Comparison of ENCODE assay signal across 8 cellular contexts in the genomic region with DNA sequence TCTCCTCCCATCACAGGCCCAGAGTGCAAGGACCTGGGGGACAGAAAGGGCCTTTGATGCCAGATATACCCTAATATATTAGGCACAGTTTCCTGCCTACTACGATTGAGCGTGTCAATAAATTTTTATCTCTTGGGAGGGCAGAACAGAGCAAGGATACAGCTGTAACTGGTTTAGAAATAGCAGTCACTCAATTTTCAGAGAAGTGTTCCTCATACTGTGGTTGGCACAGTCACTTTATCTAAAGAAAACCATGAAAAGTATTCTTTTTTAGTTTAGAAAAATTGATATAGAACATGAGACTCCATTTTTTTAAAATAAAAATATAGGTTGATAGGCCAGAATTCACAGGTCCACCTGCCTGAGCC. TPM values are rescaled to one million over a fixed set of nuclear protein-coding genes. Genes with fewer than 3 reads are reported as not detected.
DNase-seq lines count a peak whose midpoint lies in the region; ATAC-seq, FAIRE-seq and TF ChIP-seq lines count a peak whose summit lies in the region.

No MANE protein-coding gene starts in this region.

- H3K27ac ChIP-seq in keratinocyte (ENCODE audit: control insufficient read depth, insufficient read depth, low read length) = no peak overlapping the region
- peak overlapping the region; percentile 75 to 85 (median 80) for H3K27ac ChIP-seq in transverse colon
- peak overlapping the region in 2 of 4 donors; percentile 55 to 74 for H3K27ac ChIP-seq in body of pancreas

- H3K27ac Mint-ChIP-seq in activated naive CD4-positive, alpha-beta T cell treated with anti-CD3 and anti-CD28 coated beads, Interleukin-2, amount 50 U/mL, for 24 hours = no peak overlapping the region
- peak overlapping the region; percentile 65 for H3K27ac Mint-ChIP-seq in T-helper 17 cell

- TF ChIP-seq EP300 in transverse colon (IDR thresholded peaks at IDR 0.05; ENCODE audit: low read depth) = no peak

- no peaks in the 10 kb centered on the region for H3K27me3 ChIP-seq in keratinocyte (ENCODE audit: control insufficient read depth, extremely low read depth, insufficient read depth, low read length)
- no peaks in the 10 kb centered on the region for H3K27me3 ChIP-seq in transverse colon
- no peaks in the 10 kb centered on the region for H3K27me3 ChIP-seq in body of pancreas

- no peak for TF ChIP-seq POLR2A in transverse colon (IDR thresholded peaks at IDR 0.05)
- no peak for TF ChIP-seq POLR2A in body of pancreas (IDR thresholded peaks at IDR 0.05)

- dilution Hi-C loops in keratinocyte (cut with MboI; ENCODE audit: extremely low pct_ligation_motif_present, low sequenced_read_pairs) = no loop called here

- H4K20me1 ChIP-seq in keratinocyte (ENCODE audit: control insufficient read depth, extremely low read depth, insufficient read depth, low read length) = no peaks in the 10 kb centered on the region

- peaks cover 6% of the 10 kb centered on the region for H3K9me3 Mint-ChIP-seq in activated naive CD4-positive, alpha-beta T cell treated with anti-CD3 and anti-CD28 coated beads, Interleukin-2, amount 50 U/mL, for 24 hours

- no peaks in the 10 kb centered on the region for H3K27me3 Mint-ChIP-seq in activated naive CD4-positive, alpha-beta T cell treated with anti-CD3 and anti-CD28 coated beads, Interleukin-2, amount 50 U/mL, for 24 hours
- H3K27me3 Mint-ChIP-seq in T-helper 17 cell = no peaks in the 10 kb centered on the region

- H3K9me3 ChIP-seq in T-helper 17 cell (ENCODE audit: control insufficient read depth, low read length, poor library complexity, severe bottlenecking) (no peaks in the 10 kb centered on the region), keratinocyte (ENCODE audit: control insufficient read depth, low read depth, low read length) (no peaks in the 10 kb centered on the region), transverse colon (peaks cover 17 to 29% of the 10 kb centered on the region in 2 donors), body of pancreas (peaks cover 0 to 5% (median 4%) of the 10 kb centered on the region in 3 donors)

- H3K9me1 ChIP-seq in keratinocyte (ENCODE audit: control insufficient read depth, extremely low read depth, insufficient read depth, low read length) = no peaks in the 10 kb centered on the region

- in situ Hi-C loops in transverse colon (cut with MboI; ENCODE audit: low pct_ligation_motif_present in 1 of 4, low pct_unique_long_range_greater_than_20kb in 1 of 4, low sequenced_read_pairs in 3 of 4) = no loop called here

- no peak for DNase-seq in activated naive CD4-positive, alpha-beta T cell treated with anti-CD3 and anti-CD28 coated beads, Interleukin-2, amount 50 U/mL, for 16 hours
- DNase-seq in T-helper 17 cell (no peak), keratinocyte (ENCODE audit: low read depth, low spot score) (no peak), transverse colon (no peak), NCI-H2196 (lab: John Stamatoyannopoulos, UW; ENCODE audit: unreplicated experiment) (no peak), urothelium cell line (ENCODE audit: low spot score) (no peak), body of pancreas (no peak)

- 89 to 90% methylated on average over 2 of the region's 2 CpGs for WGBS in transverse colon (ENCODE audit: low coverage in 1 of 2), 2 donors
- 66 to 79% methylated on average over 2 of the region's 2 CpGs for WGBS in body of pancreas, 2 donors

- H3K79me2 ChIP-seq in keratinocyte (ENCODE audit: control insufficient read depth, insufficient read depth, low read length) = peaks cover 18% of the 10 kb centered on the region

- ATAC-seq in T-helper 17 cell (no peak), body of pancreas (no peak)

- peak overlapping the region in 1 of 3 experiments; percentile 8 for H3K4me3 ChIP-seq in keratinocyte (ENCODE audit: control insufficient read depth in 2 of 3, extremely low read depth in 1 of 3, insufficient read depth in 2 of 3, low read depth in 1 of 3, low read length in 3 of 3)
- H3K4me3 ChIP-seq in transverse colon = peak overlapping the region in 3 of 4 donors; percentile 69 to 87 (median 81)
- H3K4me3 ChIP-seq in body of pancreas = peak overlapping the region in 1 of 2 donors; percentile 35

- H3K4me1 Mint-ChIP-seq in activated naive CD4-positive, alpha-beta T cell treated with anti-CD3 and anti-CD28 coated beads, Interleukin-2, amount 50 U/mL, for 24 hours = peaks cover 9% of the 10 kb centered on the region
- H3K4me1 Mint-ChIP-seq in T-helper 17 cell = peaks cover 2% of the 10 kb centered on the region

- intact Hi-C loops in transverse colon (cut with DNase I; ENCODE audit: low total_unique reads) = no loop called here
- intact Hi-C loops in body of pancreas (cut with DNase I) = no loop called here

- H2AFZ ChIP-seq in keratinocyte (ENCODE audit: control insufficient read depth, low read length) = no peak overlapping the region

- peaks cover 0 to 2% of the 10 kb centered on the region in 2 experiments for H3K36me3 ChIP-seq in keratinocyte (ENCODE audit: control insufficient read depth in 2 of 2, extremely low read depth in 1 of 2, insufficient read depth in 2 of 2, low read length in 2 of 2)
- peaks cover 0 to 5% (median under 1%) of the 10 kb centered on the region in 4 donors for H3K36me3 ChIP-seq in transverse colon
- no peaks in the 10 kb centered on the region for H3K36me3 ChIP-seq in body of pancreas (replicated peaks in 1 of 2; ENCODE audit: insufficient read depth in 1 of 2, low read depth in 2 of 2)

- FAIRE-seq in keratinocyte (lab: Jason Lieb, UNC) (no peak), urothelium cell line (lab: Jason Lieb, UNC) (no peak)

- peak overlapping the region; percentile 95 for H3K4me3 Mint-ChIP-seq in activated naive CD4-positive, alpha-beta T cell treated with anti-CD3 and anti-CD28 coated beads, Interleukin-2, amount 50 U/mL, for 24 hours
- peak overlapping the region; percentile 66 for H3K4me3 Mint-ChIP-seq in T-helper 17 cell

- H3K4me2 ChIP-seq in keratinocyte (ENCODE audit: control insufficient read depth, extremely low read depth, insufficient read depth, low read depth, low read length) = peak overlapping the region; percentile 86

- TF ChIP-seq CTCF in keratinocyte (optimal IDR thresholded peaks at IDR 0.05 in 1 of 3, IDR thresholded peaks at IDR 0.05 in 1 of 3, conservative IDR thresholded peaks at IDR 0.05 in 1 of 3; ENCODE audit: extremely low read depth in 1 of 3, insufficient read depth in 2 of 3, low read length in 3 of 3) = no peak
- no peak for TF ChIP-seq CTCF in transverse colon (IDR thresholded peaks at IDR 0.05)
- TF ChIP-seq CTCF in body of pancreas (IDR thresholded peaks at IDR 0.05) = no peak

- peaks cover 7% of the 10 kb centered on the region for H3K36me3 Mint-ChIP-seq in activated naive CD4-positive, alpha-beta T cell treated with anti-CD3 and anti-CD28 coated beads, Interleukin-2, amount 50 U/mL, for 24 hours
- H3K36me3 Mint-ChIP-seq in T-helper 17 cell (ENCODE audit: low read depth) = peaks cover 1% of the 10 kb centered on the region

- H3K4me1 ChIP-seq in keratinocyte (ENCODE audit: control insufficient read depth, extremely low read depth, insufficient read depth, low read length) (no peaks in the 10 kb centered on the region), transverse colon (peaks cover 0 to 13% (median 9%) of the 10 kb centered on the region in 4 donors), body of pancreas (peaks cover 7% of the 10 kb centered on the region)

- no peak overlapping the region for H3K9ac ChIP-seq in keratinocyte (ENCODE audit: control insufficient read depth, extremely low read depth, insufficient read depth, low read length)

RNA-seq across cellular contexts. Expression of gene ZNF155, which starts 0.5 kb away (rescaled TPM):
- total RNA-seq in T-helper 17 cell = 1 to 10 TPM; 3.5 to 4.3 TPM
- 5.0 to 7.0 TPM (median 6.2 TPM) in 3 replicates for polyA plus RNA-seq in keratinocyte
- 1.9 TPM for polyA plus RNA-seq in keratinocyte (2011; ENCODE audit: low read depth)
- polyA plus RNA-seq in keratinocyte (2011; cell fraction: cytosol; rRNA removed) = 2.1 and 3.1 TPM in 2 replicates
- 10.5 and 12.3 TPM in 2 replicates for polyA plus RNA-seq in keratinocyte (2011; cell fraction: nucleus; rRNA removed)
- 4.0 and 4.6 TPM in 2 replicates for polyA plus RNA-seq in keratinocyte (2012; ENCODE audit: low replicate concordance)
- polyA minus RNA-seq in keratinocyte = 2.7 to 6.4 TPM (median 3.2 TPM) in 3 replicates
- 1.3 TPM for polyA minus RNA-seq in keratinocyte (2011; cell fraction: cytosol; rRNA and poly(A)+ RNA removed)
- polyA minus RNA-seq in keratinocyte (2011; cell fraction: nucleus; rRNA and poly(A)+ RNA removed) = 4.1 and 7.5 TPM in 2 replicates
- 1 to 10 TPM; 1.2 to 7.5 (median 3.8) TPM for total RNA-seq in transverse colon
- total RNA-seq in body of pancreas = 1 to 10 TPM in 1 of 2 donors, under 1 TPM in 1; 0.99 to 3.4 TPM

RNA-seq across cellular contexts. Expression of gene ZNF230, which starts 19.2 kb away (rescaled TPM):
- 1 to 10 TPM; 2.0 to 2.6 TPM for total RNA-seq in T-helper 17 cell
- polyA plus RNA-seq in keratinocyte = 1.5 to 2.9 TPM (median 2.4 TPM) in 3 replicates
- polyA plus RNA-seq in keratinocyte (2011; ENCODE audit: low read depth) = 0.89 TPM
- polyA plus RNA-seq in keratinocyte (2011; cell fraction: cytosol; rRNA removed) = 0.58 and 1.4 TPM in 2 replicates
- polyA plus RNA-seq in keratinocyte (2011; cell fraction: nucleus; rRNA removed) = 4.4 and 7.4 TPM in 2 replicates
- 1.6 and 1.8 TPM in 2 replicates for polyA plus RNA-seq in keratinocyte (2012; ENCODE audit: low replicate concordance)
- polyA minus RNA-seq in keratinocyte = 0.13 to 4.0 TPM (median 2.4 TPM) in 3 replicates
- polyA minus RNA-seq in keratinocyte (2011; cell fraction: cytosol; rRNA and poly(A)+ RNA removed) = 2.1 TPM
- 1.4 and 3.6 TPM in 2 replicates for polyA minus RNA-seq in keratinocyte (2011; cell fraction: nucleus; rRNA and poly(A)+ RNA removed)
- 1 to 10 TPM; 1.8 to 5.9 (median 3.5) TPM for total RNA-seq in transverse colon
- total RNA-seq in body of pancreas = 1 to 10 TPM in 1 of 2 donors, not detected in 1; 2.9 TPM

RNA-seq across cellular contexts. Expression of gene ZNF221, which starts 32.5 kb away (rescaled TPM):
- total RNA-seq in T-helper 17 cell (under 1 TPM; 0.16 to 0.40 TPM), transverse colon (10 to 100 TPM in 1 of 4 donors, 1 to 10 TPM in 2, under 1 TPM in 1; 1.00 to 32.2 (median 3.7) TPM), body of pancreas (1 to 10 TPM; 1.3 to 4.7 TPM)
- polyA plus RNA-seq in keratinocyte = 1.5 TPM in 3 replicates
- 1.00 TPM for polyA plus RNA-seq in keratinocyte (2011; ENCODE audit: low read depth)
- 0.35 and 0.79 TPM in 2 replicates for polyA plus RNA-seq in keratinocyte (2011; cell fraction: cytosol; rRNA removed)
- 3.3 and 4.1 TPM in 2 replicates for polyA plus RNA-seq in keratinocyte (2011; cell fraction: nucleus; rRNA removed)
- polyA plus RNA-seq in keratinocyte (2012; ENCODE audit: low replicate concordance) = 0.71 and 1.7 TPM in 2 replicates
- polyA minus RNA-seq in keratinocyte = 0.20 to 7.2 TPM (median 2.7 TPM) in 3 replicates
- 0.96 TPM for polyA minus RNA-seq in keratinocyte (2011; cell fraction: cytosol; rRNA and poly(A)+ RNA removed)
- 3.9 and 10.1 TPM in 2 replicates for polyA minus RNA-seq in keratinocyte (2011; cell fraction: nucleus; rRNA and poly(A)+ RNA removed)

RNA-seq across cellular contexts. Expression of gene ZNF222, which starts 41.7 kb away (rescaled TPM):
- total RNA-seq in T-helper 17 cell = 1 to 10 TPM; 3.0 to 4.0 TPM
- 2.5 to 3.2 TPM (median 2.7 TPM) in 3 replicates for polyA plus RNA-seq in keratinocyte
- 2.8 TPM for polyA plus RNA-seq in keratinocyte (2011; ENCODE audit: low read depth)
- 1.9 and 2.8 TPM in 2 replicates for polyA plus RNA-seq in keratinocyte (2011; cell fraction: cytosol; rRNA removed)
- 4.2 and 5.5 TPM in 2 replicates for polyA plus RNA-seq in keratinocyte (2011; cell fraction: nucleus; rRNA removed)
- 2.3 and 3.2 TPM in 2 replicates for polyA plus RNA-seq in keratinocyte (2012; ENCODE audit: low replicate concordance)
- 0.92 to 4.0 TPM in 2 of 3 replicates, not detected in the other for polyA minus RNA-seq in keratinocyte
- not detected for polyA minus RNA-seq in keratinocyte (2011; cell fraction: cytosol; rRNA and poly(A)+ RNA removed)
- polyA minus RNA-seq in keratinocyte (2011; cell fraction: nucleus; rRNA and poly(A)+ RNA removed) = 0.32 and 1.3 TPM in 2 replicates
- 1 to 10 TPM in 3 of 4 donors, not detected in 1; 2.2 to 6.3 (median 3.0) TPM for total RNA-seq in transverse colon
- total RNA-seq in body of pancreas = 1 to 10 TPM in 1 of 2 donors, not detected in 1; 2.1 TPM

RNA-seq across cellular contexts. Expression of gene ZNF45, which starts 48.4 kb away (rescaled TPM):
- total RNA-seq in T-helper 17 cell (10 to 100 TPM in 1 of 2 donors, 1 to 10 TPM in 1; 7.1 to 11.0 TPM), transverse colon (10 to 100 TPM in 3 of 4 donors, under 1 TPM in 1; 0.75 to 19.9 (median 11.6) TPM), body of pancreas (10 to 100 TPM in 1 of 2 donors, 1 to 10 TPM in 1; 8.0 to 19.8 TPM)
- 8.6 to 10.4 TPM (median 9.1 TPM) in 3 replicates for polyA plus RNA-seq in keratinocyte
- 2.7 TPM for polyA plus RNA-seq in keratinocyte (2011; ENCODE audit: low read depth)
- 5.8 and 10.2 TPM in 2 replicates for polyA plus RNA-seq in keratinocyte (2011; cell fraction: cytosol; rRNA removed)
- polyA plus RNA-seq in keratinocyte (2011; cell fraction: nucleus; rRNA removed) = 12.9 and 13.6 TPM in 2 replicates
- polyA plus RNA-seq in keratinocyte (2012; ENCODE audit: low replicate concordance) = 4.5 and 7.4 TPM in 2 replicates
- 6.1 to 11.9 TPM (median 9.6 TPM) in 3 replicates for polyA minus RNA-seq in keratinocyte
- polyA minus RNA-seq in keratinocyte (2011; cell fraction: cytosol; rRNA and poly(A)+ RNA removed) = 11.3 TPM
- polyA minus RNA-seq in keratinocyte (2011; cell fraction: nucleus; rRNA and poly(A)+ RNA removed) = 5.7 and 14.7 TPM in 2 replicates
